ENCODE assay signal across 24 cellular contexts in genomic region chr2:142876423-142876822, GRCh38. TPM values are rescaled to one million over a fixed set of nuclear protein-coding genes. Genes with fewer than 3 reads are reported as not detected.
A peak's percentile ranks its signal among the peaks of the same experiment; 100 is the strongest.
DNase-seq lines count a peak whose midpoint lies in the region; ATAC-seq, FAIRE-seq and TF ChIP-seq lines count a peak whose summit lies in the region.
"Had no signal": no experiment of that assay in that cellular context is flagged by ENCODE, and none has a peak within 500 bp of the region (broad histone marks: within the 10 kb centered on the region; RNA-seq: fewer than 3 reads in every experiment).

No MANE protein-coding gene starts in this region.

- no peaks in the 10 kb centered on the region for H3K27me3 ChIP-seq in AG04450 (ENCODE audit: control insufficient read depth, insufficient read depth, low read length)
- no peaks in the 10 kb centered on the region for H3K27me3 ChIP-seq in IMR-90 (ENCODE audit: control insufficient read depth, insufficient read depth, low read length)
- no peaks in the 10 kb centered on the region for H3K27me3 ChIP-seq in bronchial epithelial cell (ENCODE audit: control insufficient read depth, insufficient read depth, low read length)
- no peaks in the 10 kb centered on the region for H3K27me3 ChIP-seq in keratinocyte (ENCODE audit: control insufficient read depth, extremely low read depth, insufficient read depth, low read length)
- H3K27me3 ChIP-seq: ascending aorta, colonic mucosa, SJCRH30, upper lobe of left lung had no signal

- in situ Hi-C loops in IMR-90 (cut with MboI; ENCODE audit: low sequenced_read_pairs): no loop called here

- no peak overlapping the region for H2BK15ac ChIP-seq in IMR-90 (ENCODE audit: low read depth, low read length)

- intact Hi-C loops in IMR-90 (cut with micrococcal nuclease): loop anchor here (5.0 kb wide), 2 partner anchors 86 to 106 kb away; no protein-coding TSS in a partner anchor

- H3K9ac ChIP-seq in IMR-90 (ENCODE audit: low read depth, low read length) (no peak overlapping the region), keratinocyte (ENCODE audit: control insufficient read depth, extremely low read depth, insufficient read depth, low read length) (no peak overlapping the region)

- H3K14ac ChIP-seq in IMR-90 (replicated peaks; ENCODE audit: low read depth, low read length): no peak overlapping the region

- no peak overlapping the region for H4K5ac ChIP-seq in IMR-90 (ENCODE audit: low read depth, low read length)

- H3K4me2 ChIP-seq in IMR-90 (ENCODE audit: low read depth, low read length) (no peak overlapping the region), keratinocyte (ENCODE audit: control insufficient read depth, extremely low read depth, insufficient read depth, low read depth, low read length) (no peak overlapping the region)

- WGBS in IMR-90 (ENCODE audit: extremely low coverage in 2 of 2, insufficient read length in 1 of 2), 2 experiments: no CpG with 5 or more reads among the region's 2 CpGs

- dilution Hi-C loops in IMR-90 (cut with HindIII; ENCODE audit: low sequenced_read_pairs, unreplicated experiment) (no loop called here), keratinocyte (cut with MboI; ENCODE audit: extremely low pct_ligation_motif_present, low sequenced_read_pairs) (no loop called here)

- no peak overlapping the region for H4K91ac ChIP-seq in IMR-90 (ENCODE audit: insufficient read depth, low read depth, low read length)

- no peaks in the 10 kb centered on the region; the same call in 1 of the 2 replicates for H3K9me1 ChIP-seq in IMR-90 (ENCODE audit: insufficient read depth, low read length)
- no peaks in the 10 kb centered on the region for H3K9me1 ChIP-seq in keratinocyte (ENCODE audit: control insufficient read depth, extremely low read depth, insufficient read depth, low read length)

- H3K9me3 ChIP-seq in AG04450 (ENCODE audit: control insufficient read depth, insufficient read depth, low read length) (no peaks in the 10 kb centered on the region), IMR-90 (ENCODE audit: control insufficient read depth, insufficient read depth, low read length) (no peaks in the 10 kb centered on the region), keratinocyte (ENCODE audit: control insufficient read depth, low read depth, low read length) (no peaks in the 10 kb centered on the region)
- H3K9me3 ChIP-seq: ascending aorta, colonic mucosa, SJCRH30, upper lobe of left lung had no signal

- no peak overlapping the region for H3K4me3 ChIP-seq in AG04450 (ENCODE audit: low read depth, low read length)
- H3K4me3 ChIP-seq in IMR-90 (ENCODE audit: insufficient read depth, low read depth, low read length): no peak overlapping the region
- H3K4me3 ChIP-seq in bronchial epithelial cell (ENCODE audit: low read depth, low read length): no peak overlapping the region
- no peak overlapping the region for H3K4me3 ChIP-seq in keratinocyte (ENCODE audit: control insufficient read depth in 2 of 3, extremely low read depth in 1 of 3, insufficient read depth in 2 of 3, low read depth in 1 of 3, low read length in 3 of 3)
- H3K4me3 ChIP-seq: ascending aorta, colonic mucosa, lung, SJCRH30, upper lobe of left lung had no signal

- no peak overlapping the region for H2AK9ac ChIP-seq in IMR-90 (replicated peaks; ENCODE audit: low read depth, low read length, poor library complexity)

- H3K4me1 ChIP-seq in IMR-90 (ENCODE audit: control insufficient read depth, insufficient read depth, low read length) (peaks cover 6% of the 10 kb centered on the region), keratinocyte (ENCODE audit: control insufficient read depth, extremely low read depth, insufficient read depth, low read length) (peaks cover 41% of the 10 kb centered on the region)
- H3K4me1 ChIP-seq: ascending aorta, colonic mucosa, SJCRH30 had no signal

- BruUV-seq in IMR-90 (replicated peaks; lab: Mats Ljungman, UMichigan): no TSS peak

- no peak for DNase-seq in AG04450 (ENCODE audit: low read depth, low spot score)
- peak; percentile 34 for DNase-seq in IMR-90
- DNase-seq in bronchial epithelial cell (ENCODE audit: low read depth): peak; percentile 63
- DNase-seq in keratinocyte (ENCODE audit: low read depth, low spot score): no peak
- DNase-seq in cerebellar nuclear complex (lab: John Stamatoyannopoulos, UW): no peak
- DNase-seq in retina: no peak
- DNase-seq: activated CD4-positive, alpha-beta T cell treated with anti-CD3 and anti-CD28 coated beads, Interleukin-2, amount 10 ng/mL, durations not matched to agents 7 days and 5 days; CD4-positive, alpha-beta memory T cell; colonic mucosa; DND-41; immature natural killer cell; NCI-H1048; NCI-H526; SJCRH30; stimulated activated CD4-positive, alpha-beta T cell treated with anti-CD3 and anti-CD28 coated beads, Interleukin-12 subunit alpha, Interleukin-12 subunit beta, amount 100 ng/mL, for 4 hours; stimulated activated naive CD4-positive, alpha-beta T cell; T-helper 9 cell; upper lobe of left lung had no signal

- H3K79me1 ChIP-seq in IMR-90 (ENCODE audit: low read depth in 1 of 2, low read length in 2 of 2): no peaks in the 10 kb centered on the region

- H3K36me3 ChIP-seq in IMR-90 (ENCODE audit: control insufficient read depth, insufficient read depth, low read length): no peaks in the 10 kb centered on the region
- H3K36me3 ChIP-seq in bronchial epithelial cell (ENCODE audit: control insufficient read depth, insufficient read depth, low read length): no peaks in the 10 kb centered on the region
- H3K36me3 ChIP-seq in keratinocyte (ENCODE audit: control insufficient read depth in 2 of 2, extremely low read depth in 1 of 2, insufficient read depth in 2 of 2, low read length in 2 of 2): no peaks in the 10 kb centered on the region
- H3K36me3 ChIP-seq: ascending aorta, colonic mucosa, SJCRH30, upper lobe of left lung had no signal

- no peak overlapping the region for H2BK120ac ChIP-seq in IMR-90 (ENCODE audit: low read depth, low read length)

- H2AK5ac ChIP-seq in IMR-90 (ENCODE audit: low read depth, low read length): no peak overlapping the region

- peak overlapping the region; percentile 43; the same call in 1 of the 2 replicates for H2BK20ac ChIP-seq in IMR-90 (ENCODE audit: low read depth, low read length)

- peak; percentile 22; the same call in 1 of the 2 replicates for TF ChIP-seq RAD21 in IMR-90 (IDR thresholded peaks at IDR 0.05; ENCODE audit: low read length)

- no peak for ATAC-seq in IMR-90 (ENCODE audit: low read depth)
- ATAC-seq in HG02763 (IDR thresholded peaks at IDR 0.05; ENCODE audit: unreplicated experiment): no peak
- ATAC-seq in GM18861 (IDR thresholded peaks at IDR 0.05; ENCODE audit: unreplicated experiment): no peak
- ATAC-seq: natural killer cell treated with Interleukin-12 subunit alpha and Interleukin-12 subunit beta and Interleukin-15 and Interleukin-18, amount 100 ng/mL, for 72 hours had no signal

- CTCF ChIA-PET in AG04450 (lab: Charles Lee) (interaction anchor here (0.9 kb wide), 1 partner anchor 193 kb away, joined by 5 read pairs; no protein-coding TSS in a partner anchor), IMR-90 (lab: Yijun Ruan, JAX) (no interaction called here)

- H3K4ac ChIP-seq in IMR-90 (ENCODE audit: low read depth, low read length): no peak overlapping the region

- no peaks in the 10 kb centered on the region for H3K79me2 ChIP-seq in keratinocyte (ENCODE audit: control insufficient read depth, insufficient read depth, low read length)

- H3K27ac ChIP-seq in AG04450 (ENCODE audit: low read depth, low read length) (no peak overlapping the region), IMR-90 (ENCODE audit: insufficient read depth, low read length) (no peak overlapping the region), keratinocyte (ENCODE audit: control insufficient read depth, insufficient read depth, low read length) (peak overlapping the region; percentile 99)
- H3K27ac ChIP-seq: ascending aorta, colonic mucosa, SJCRH30, upper lobe of left lung had no signal

- H2AFZ ChIP-seq in IMR-90 (replicated peaks; ENCODE audit: low read length, poor library complexity) (no peak overlapping the region), keratinocyte (ENCODE audit: control insufficient read depth, low read length) (no peak overlapping the region)

- 0 out of 2 replicates have a peak, but pooled peaks have one; percentile 9 for TF ChIP-seq CTCF in AG04450 (IDR thresholded peaks at IDR 0.05; ENCODE audit: low read depth, low read length)
- peak; percentile 34; the same call in 1 of the 2 replicates for TF ChIP-seq CTCF in IMR-90 (conservative IDR thresholded peaks at IDR 0.05; ENCODE audit: low read depth, low read length)
- no peak for TF ChIP-seq CTCF in bronchial epithelial cell (IDR thresholded peaks at IDR 0.05; ENCODE audit: insufficient read depth, low read length, severe bottlenecking)
- no peak for TF ChIP-seq CTCF in keratinocyte (optimal IDR thresholded peaks at IDR 0.05 in 1 of 3, IDR thresholded peaks at IDR 0.05 in 1 of 3, conservative IDR thresholded peaks at IDR 0.05 in 1 of 3; ENCODE audit: extremely low read depth in 1 of 3, insufficient read depth in 2 of 3, low read length in 3 of 3)

- POLR2A ChIA-PET in AG04450 (lab: Yijun Ruan, JAX): no interaction called here
- POLR2A ChIA-PET in IMR-90 (lab: Charles Lee; ENCODE audit: unreplicated experiment): no interaction called here

- no peak overlapping the region for H3K23ac ChIP-seq in IMR-90 (ENCODE audit: low read depth, low read length)

- no peak overlapping the region for H3K18ac ChIP-seq in IMR-90 (ENCODE audit: low read depth, low read length)

- H2BK5ac ChIP-seq in IMR-90 (ENCODE audit: low read depth, low read length, poor library complexity, severe bottlenecking): no peak overlapping the region

- H4K20me1 ChIP-seq in IMR-90 (ENCODE audit: insufficient read depth, low read length) (no peaks in the 10 kb centered on the region), keratinocyte (ENCODE audit: control insufficient read depth, extremely low read depth, insufficient read depth, low read length) (no peaks in the 10 kb centered on the region)

- no peak overlapping the region for H3K56ac ChIP-seq in IMR-90 (ENCODE audit: extremely low read depth, insufficient read depth, low read length)

- no peak for TF ChIP-seq POLR2A in IMR-90 (IDR thresholded peaks at IDR 0.05; ENCODE audit: low read depth, low read length)

- no peak for FAIRE-seq in bronchial epithelial cell (lab: Jason Lieb, UNC)
- FAIRE-seq in keratinocyte (lab: Jason Lieb, UNC): no peak

- no peak overlapping the region; a peak in 1 of 4 replicates for H4K8ac ChIP-seq in IMR-90 (ENCODE audit: low read depth in 2 of 2, low read length in 2 of 2)

RNA-seq across cellular contexts. Expression of gene KYNU, which starts 1.0 kb away (rescaled TPM):
- 4.0 and 4.5 TPM in 2 replicates for polyA plus RNA-seq in AG04450 (2011; rRNA removed)
- polyA minus RNA-seq in AG04450 (2011; rRNA and poly(A)+ RNA removed): 1.6 and 3.3 TPM in 2 replicates
- 2.2 and 2.9 TPM in 2 replicates for total RNA-seq in IMR-90 (2012; rRNA removed)
- polyA plus RNA-seq in IMR-90 (2012; rRNA removed): 0.53 and 0.75 TPM in 2 replicates
- polyA plus RNA-seq in IMR-90 (2012; cell fraction: cytosol; rRNA removed): 0.13 and 0.26 TPM in 2 replicates
- 0.04 and 0.56 TPM in 2 replicates for polyA plus RNA-seq in IMR-90 (2012; cell fraction: nucleus; rRNA removed; ENCODE audit: low replicate concordance)
- total RNA-seq in bronchial epithelial cell: 30.3 and 31.4 TPM in 2 replicates
- 2.4 to 8.2 TPM (median 3.9 TPM) in 3 replicates for polyA plus RNA-seq in keratinocyte
- 0.42 TPM for polyA plus RNA-seq in keratinocyte (2011; ENCODE audit: low read depth)
- polyA plus RNA-seq in keratinocyte (2011; cell fraction: cytosol; rRNA removed): 7.7 and 13.8 TPM in 2 replicates
- polyA plus RNA-seq in keratinocyte (2011; cell fraction: nucleus; rRNA removed): 12.1 and 13.5 TPM in 2 replicates
- 0.37 and 2.7 TPM in 2 replicates for polyA plus RNA-seq in keratinocyte (2012; ENCODE audit: low replicate concordance)
- 0.52 to 6.6 TPM (median 3.0 TPM) in 3 replicates for polyA minus RNA-seq in keratinocyte
- polyA minus RNA-seq in keratinocyte (2011; cell fraction: cytosol; rRNA and poly(A)+ RNA removed): 12.5 TPM
- polyA minus RNA-seq in keratinocyte (2011; cell fraction: nucleus; rRNA and poly(A)+ RNA removed): 8.1 and 23.4 TPM in 2 replicates
- total RNA-seq: activated CD4-positive, alpha-beta T cell treated with anti-CD3 and anti-CD28 coated beads, Interleukin-2, amount 10 ng/mL, durations not matched to agents 7 days and 5 days; progenitor cell of endocrine pancreas had no signal

Comparison
In these comparisons a context has a peak if more than half of its experiments do, and no peak if none do; other contexts are left out.
1. DNase-seq: peak in IMR-90 (single experiment) and bronchial epithelial cell (single experiment); none in AG04450 (single experiment), keratinocyte (single experiment), cerebellar nuclear complex (0 of 2) and retina (single experiment).
2. CTCF ChIP-seq: peak in AG04450 (single experiment) and IMR-90 (single experiment); none in bronchial epithelial cell (single experiment) and keratinocyte (0 of 3).